ENCODE assay signal across 2 cellular contexts in the genomic region with DNA sequence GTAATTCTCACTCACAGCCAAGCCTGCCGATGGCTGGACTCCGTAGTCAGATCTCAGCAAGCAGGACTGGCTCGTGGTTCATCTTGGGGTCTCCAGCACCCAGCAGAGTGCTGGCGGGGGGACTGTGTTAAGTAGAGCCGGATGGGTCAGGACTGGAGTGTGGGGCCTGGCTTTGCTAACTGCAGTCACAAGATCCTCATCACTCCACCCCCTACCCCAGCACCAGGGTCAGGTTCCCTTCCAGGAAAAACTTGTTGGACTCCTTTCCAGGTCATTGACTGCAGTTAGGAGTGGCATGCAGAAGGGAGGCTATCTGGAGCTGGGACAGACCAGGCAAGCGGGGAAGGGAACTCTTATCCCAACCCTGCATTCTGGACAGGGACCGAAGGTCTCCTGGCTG.
A peak's percentile ranks its signal among the peaks of the same experiment; 100 is the strongest.
TF ChIP-seq lines count a peak whose summit lies in the region.

No MANE protein-coding gene starts in this region.

TF ChIP-seq in liver, 16 proteins besides CTCF, POLR2A, EP300 and RAD21:
- TF ChIP-seq JUND (IDR thresholded peaks at IDR 0.05) (no peak), RXRA (IDR thresholded peaks at IDR 0.05) (peak; percentile 56 to 67), HNF4G (IDR thresholded peaks at IDR 0.05) (no peak), NR2F2 (IDR thresholded peaks at IDR 0.05) (peak; percentile 60)
- TF ChIP-seq, protein P1, sequence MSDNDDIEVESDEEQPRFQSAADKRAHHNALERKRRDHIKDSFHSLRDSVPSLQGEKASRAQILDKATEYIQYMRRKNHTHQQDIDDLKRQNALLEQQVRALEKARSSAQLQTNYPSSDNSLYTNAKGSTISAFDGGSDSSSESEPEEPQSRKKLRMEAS (IDR thresholded peaks at IDR 0.05), result no peak

TF ChIP-seq in HepG2, 621 proteins besides CTCF, POLR2A, EP300 and RAD21:
- TF ChIP-seq, protein P2, sequence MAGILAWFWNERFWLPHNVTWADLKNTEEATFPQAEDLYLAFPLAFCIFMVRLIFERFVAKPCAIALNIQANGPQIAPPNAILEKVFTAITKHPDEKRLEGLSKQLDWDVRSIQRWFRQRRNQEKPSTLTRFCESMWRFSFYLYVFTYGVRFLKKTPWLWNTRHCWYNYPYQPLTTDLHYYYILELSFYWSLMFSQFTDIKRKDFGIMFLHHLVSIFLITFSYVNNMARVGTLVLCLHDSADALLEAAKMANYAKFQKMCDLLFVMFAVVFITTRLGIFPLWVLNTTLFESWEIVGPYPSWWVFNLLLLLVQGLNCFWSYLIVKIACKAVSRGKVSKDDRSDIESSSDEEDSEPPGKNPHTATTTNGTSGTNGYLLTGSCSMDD (CRISPR knock-in tag; IDR thresholded peaks at IDR 0.05), result no peak
- TF ChIP-seq CREM (IDR thresholded peaks at IDR 0.05) (no peak), CREM (CRISPR knock-in tag; IDR thresholded peaks at IDR 0.05) (no peak), TP53 (CRISPR knock-in tag; conservative IDR thresholded peaks at IDR 0.05) (no peak), TOPORS (CRISPR knock-in tag; IDR thresholded peaks at IDR 0.05) (no peak), ZNF10 (CRISPR knock-in tag; IDR thresholded peaks at IDR 0.05; ENCODE audit: borderline replicate concordance, low read depth) (no peak), HNRNPH1 (optimal IDR thresholded peaks at IDR 0.05; ENCODE audit: low read depth, low read length) (no peak)
